ENCODE assay signal across 1 cellular context in genomic region chr16:46896314-46896968, GRCh38.
TF ChIP-seq lines count a peak whose summit lies in the region.

No MANE protein-coding gene starts in this region.

TF ChIP-seq in HepG2, 621 proteins besides CTCF, POLR2A, EP300 and RAD21 (continued from another document and continues in another):
- TF ChIP-seq ZNF646 (CRISPR knock-in tag; IDR thresholded peaks at IDR 0.05) (no peak), MAF1 (CRISPR knock-in tag; IDR thresholded peaks at IDR 0.05; ENCODE audit: borderline replicate concordance) (no peak), ATF2 (CRISPR knock-in tag; IDR thresholded peaks at IDR 0.05) (peak; percentile 12; the same call in 1 of the 2 replicates), TCF12 (IDR thresholded peaks at IDR 0.05) (no peak), TCF12 (CRISPR knock-in tag; IDR thresholded peaks at IDR 0.05) (no peak), GABPB1 (CRISPR knock-in tag; IDR thresholded peaks at IDR 0.05) (no peak), TP53 (CRISPR knock-in tag; conservative IDR thresholded peaks at IDR 0.05) (no peak), ZNF225 (CRISPR knock-in tag; IDR thresholded peaks at IDR 0.05) (no peak), SRSF9 (IDR thresholded peaks at IDR 0.05; ENCODE audit: borderline replicate concordance, insufficient read depth, low read depth, low read length, poor library complexity, severe bottlenecking) (no peak), NFIC (IDR thresholded peaks at IDR 0.05; ENCODE audit: low read length) (no peak), AHR (CRISPR knock-in tag; IDR thresholded peaks at IDR 0.05) (no peak), UBTF (CRISPR knock-in tag; IDR thresholded peaks at IDR 0.05) (no peak), ZBED4 (CRISPR knock-in tag; IDR thresholded peaks at IDR 0.05; ENCODE audit: borderline replicate concordance) (no peak), ZNF552 (CRISPR knock-in tag; IDR thresholded peaks at IDR 0.05; ENCODE audit: borderline replicate concordance) (no peak), MYNN (CRISPR knock-in tag; IDR thresholded peaks at IDR 0.05; ENCODE audit: low read depth) (no peak), NKX3-1 (CRISPR knock-in tag; IDR thresholded peaks at IDR 0.05) (no peak), KDM4B (CRISPR knock-in tag; IDR thresholded peaks at IDR 0.05) (no peak), ARID5B (CRISPR knock-in tag; IDR thresholded peaks at IDR 0.05) (no peak), ZNF136 (CRISPR knock-in tag; IDR thresholded peaks at IDR 0.05; ENCODE audit: low read depth) (no peak; the same call in 1 of the 2 replicates), ZNF768 (CRISPR knock-in tag; IDR thresholded peaks at IDR 0.05) (no peak), EZH2 (conservative IDR thresholded peaks at IDR 0.05; ENCODE audit: low read depth, low read length) (no peak), ZNF30 (CRISPR knock-in tag; IDR thresholded peaks at IDR 0.05) (no peak), ZNF207 (IDR thresholded peaks at IDR 0.05; ENCODE audit: borderline replicate concordance) (no peak), RFX3 (CRISPR knock-in tag; IDR thresholded peaks at IDR 0.05) (no peak), SOX13 (IDR thresholded peaks at IDR 0.05) (no peak), SOX13 (CRISPR knock-in tag; conservative IDR thresholded peaks at IDR 0.05 in 1 of 2, IDR thresholded peaks at IDR 0.05 in 1 of 2) (no peak), ZNF274 (CRISPR knock-in tag; IDR thresholded peaks at IDR 0.05) (peak; percentile 66; the same call in 1 of the 2 replicates)
